In the genomic region with DNA sequence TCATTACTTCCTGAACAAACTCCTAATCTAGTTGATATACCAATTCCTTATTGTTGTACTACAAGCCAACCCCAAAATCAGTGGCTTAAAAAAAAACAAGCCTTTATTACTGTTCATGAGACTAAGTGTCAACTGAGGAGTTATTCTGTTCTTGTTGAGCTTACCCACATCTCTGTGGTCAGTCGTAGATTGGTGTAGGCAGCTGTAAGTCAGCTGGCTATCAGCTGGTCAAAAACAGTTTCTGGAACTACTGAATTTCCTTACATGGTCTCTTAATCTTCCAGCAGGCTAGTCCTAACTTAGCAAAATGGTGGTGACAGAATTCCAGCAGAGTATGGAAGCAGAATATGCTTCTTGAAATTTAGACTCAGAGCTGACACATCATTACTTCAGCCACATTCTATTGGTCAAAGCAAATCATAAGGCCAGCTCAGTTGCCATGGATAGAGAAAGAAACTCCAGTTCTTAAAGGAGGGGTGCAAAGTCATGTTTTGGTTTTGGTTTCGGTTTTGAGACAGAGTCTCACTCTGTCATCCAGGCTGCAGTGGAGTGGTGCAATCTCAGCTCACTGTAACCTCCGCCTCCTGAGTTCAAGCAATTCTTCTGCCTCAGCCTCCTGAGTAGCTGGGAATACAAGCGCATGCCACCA, we compare ENCODE assay signal across 11 cellular contexts.
DNase-seq lines count a peak whose midpoint lies in the region; ATAC-seq and TF ChIP-seq lines count a peak whose summit lies in the region.
"Had no signal": no experiment of that assay in that cellular context is flagged by ENCODE, and none has a peak within 500 bp of the region (broad histone marks: within the 10 kb centered on the region; RNA-seq: fewer than 3 reads in every experiment).

No MANE protein-coding gene starts in this region.

- ATAC-seq in HG02610 (IDR thresholded peaks at IDR 0.05; ENCODE audit: unreplicated experiment), result peak; percentile 41

- peak; percentile 30 for DNase-seq in AG10803 (ENCODE audit: low read depth)
- peak; percentile 45 for DNase-seq in SK-MEL-5 (ENCODE audit: low read depth, low spot score)
- DNase-seq in foreskin melanocyte, result peak; percentile 35
- DNase-seq in NCI-H1694 (lab: John Stamatoyannopoulos, UW), result no peak
- no peak for DNase-seq in SHP77 treated with DMSO at 0.1 percent for 48 hours (lab: John Stamatoyannopoulos, UW)
- no peak for DNase-seq in NCI-H1436 (lab: John Stamatoyannopoulos, UW)
- no peak for DNase-seq in mucosa of gallbladder (ENCODE audit: low spot score)
- DNase-seq: activated CD4-positive, alpha-beta T cell treated with anti-CD3 and anti-CD28 coated beads, Interleukin-2, amount 50 U/mL, for 1 hour; NCI-H1930; SHP77 had no signal

- in situ Hi-C loops in SK-MEL-5 (cut with HindIII; ENCODE audit: low pct_unique_long_range_greater_than_20kb, low sequenced_read_pairs), result no loop called here

- H3K4me3 ChIP-seq in AG10803 (ENCODE audit: low read length), result peak overlapping the region; percentile 12

- no peak for TF ChIP-seq CTCF in AG10803 (conservative IDR thresholded peaks at IDR 0.05; ENCODE audit: low read length)

Comparison
In these comparisons a context has a peak if more than half of its experiments do, and no peak if none do; other contexts are left out.
1. DNase-seq: peak in AG10803 (single experiment), SK-MEL-5 (single experiment) and foreskin melanocyte (single experiment); none in NCI-H1694 (single experiment), SHP77 treated with DMSO at 0.1 percent for 48 hours (single experiment), NCI-H1436 (single experiment) and mucosa of gallbladder (single experiment).